ENCODE assay signal across 15 cellular contexts in genomic region chr17:63800783-63801182, GRCh38. TPM values are rescaled to one million over a fixed set of nuclear protein-coding genes. Genes with fewer than 3 reads are reported as not detected.
DNase-seq lines count a peak whose midpoint lies in the region; ATAC-seq and TF ChIP-seq lines count a peak whose summit lies in the region.
"Had no signal": no experiment of that assay in that cellular context is flagged by ENCODE, and none has a peak within 500 bp of the region (broad histone marks: within the 10 kb centered on the region; RNA-seq: fewer than 3 reads in every experiment).

No MANE protein-coding gene starts in this region.

- DNase-seq in T-helper 1 cell, result no peak
- DNase-seq in activated naive CD8-positive, alpha-beta T cell treated with anti-CD3 and anti-CD28 coated beads, Interleukin-2, amount 50 U/mL, for 24 hours, result no peak
- DNase-seq in activated naive CD8-positive, alpha-beta T cell treated with anti-CD3 and anti-CD28 coated beads for 36 hours, result no peak
- DNase-seq in central memory CD8-positive, alpha-beta T cell (ENCODE audit: low spot score in 2 of 2), result no peak
- no peak for DNase-seq in LoVo (ENCODE audit: low spot score)
- DNase-seq in Caco-2, result no peak
- DNase-seq: CD4-positive, CD25-positive, alpha-beta regulatory T cell; DMS153; DMS79 treated with DMSO at 0.1 percent for 48 hours; EL; H7 had no signal

- no peaks in the 10 kb centered on the region for H3K9me3 ChIP-seq in Caco-2
- H3K9me3 ChIP-seq: BLaER1 had no signal

- no peak for ATAC-seq in activated naive CD8-positive, alpha-beta T cell treated with anti-CD3 and anti-CD28 coated beads, Interleukin-2, amount 50 U/mL, for 24 hours
- ATAC-seq in central memory CD8-positive, alpha-beta T cell (replicated peaks; ENCODE audit: extremely low read depth, poor library complexity, severe bottlenecking), result no peak
- ATAC-seq in GM21529 (IDR thresholded peaks at IDR 0.05; ENCODE audit: unreplicated experiment), result no peak
- ATAC-seq: GM23338 had no signal

- peak overlapping the region; percentile 69 for H3K27ac Mint-ChIP-seq in T-helper 1 cell treated with Interleukin-12 subunit alpha and Interleukin-12 subunit beta and Interleukin-4 antibody, amounts not matched to agents 30 μg/mL and 1 μg/mL, for 36 hours
- peak overlapping the region; percentile 14 for H3K27ac Mint-ChIP-seq in activated naive CD8-positive, alpha-beta T cell treated with anti-CD3 and anti-CD28 coated beads, Interleukin-2, amount 50 U/mL, for 24 hours
- H3K27ac Mint-ChIP-seq in activated naive CD8-positive, alpha-beta T cell treated with anti-CD3 and anti-CD28 coated beads for 36 hours, result no peak overlapping the region
- H3K27ac Mint-ChIP-seq in central memory CD8-positive, alpha-beta T cell (ENCODE audit: low read depth), result peak overlapping the region; percentile 60
- H3K27ac Mint-ChIP-seq in Caco-2 (ENCODE audit: unreplicated experiment), result no peak overlapping the region
- H3K27ac Mint-ChIP-seq: GM23338 had no signal

- no TSS peak for BruUV-seq in Caco-2 (replicated peaks; lab: Mats Ljungman, UMichigan)

- H3K36me3 Mint-ChIP-seq in T-helper 1 cell treated with Interleukin-12 subunit alpha and Interleukin-12 subunit beta and Interleukin-4 antibody, amounts not matched to agents 30 μg/mL and 1 μg/mL, for 36 hours (ENCODE audit: low read depth), result peaks cover 52% of the 10 kb centered on the region
- H3K36me3 Mint-ChIP-seq in activated naive CD8-positive, alpha-beta T cell treated with anti-CD3 and anti-CD28 coated beads, Interleukin-2, amount 50 U/mL, for 24 hours (ENCODE audit: low read depth), result peaks cover 53% of the 10 kb centered on the region
- peaks cover 18% of the 10 kb centered on the region for H3K36me3 Mint-ChIP-seq in activated naive CD8-positive, alpha-beta T cell treated with anti-CD3 and anti-CD28 coated beads for 36 hours
- H3K36me3 Mint-ChIP-seq in central memory CD8-positive, alpha-beta T cell (ENCODE audit: insufficient read depth), result peaks cover 80% of the 10 kb centered on the region
- H3K36me3 Mint-ChIP-seq in Caco-2 (ENCODE audit: insufficient read depth, unreplicated experiment), result peaks cover 89% of the 10 kb centered on the region

- no peaks in the 10 kb centered on the region for H3K27me3 ChIP-seq in Caco-2 (replicated peaks; ENCODE audit: control insufficient read depth, insufficient read depth, low read length)
- H3K27me3 ChIP-seq: BLaER1 had no signal

- CTCF ChIA-PET in Caco-2 (lab: Charles Lee), result no interaction called here

- H3K4me3 Mint-ChIP-seq in T-helper 1 cell treated with Interleukin-12 subunit alpha and Interleukin-12 subunit beta and Interleukin-4 antibody, amounts not matched to agents 30 μg/mL and 1 μg/mL, for 36 hours, result no peak overlapping the region
- H3K4me3 Mint-ChIP-seq in activated naive CD8-positive, alpha-beta T cell treated with anti-CD3 and anti-CD28 coated beads, Interleukin-2, amount 50 U/mL, for 24 hours, result no peak overlapping the region
- H3K4me3 Mint-ChIP-seq in activated naive CD8-positive, alpha-beta T cell treated with anti-CD3 and anti-CD28 coated beads for 36 hours, result no peak overlapping the region
- H3K4me3 Mint-ChIP-seq in central memory CD8-positive, alpha-beta T cell, result no peak overlapping the region
- no peak overlapping the region for H3K4me3 Mint-ChIP-seq in Caco-2 (ENCODE audit: unreplicated experiment)
- H3K4me3 Mint-ChIP-seq: CD4-positive, CD25-positive, alpha-beta regulatory T cell; GM23338 had no signal

- H3K4me3 ChIP-seq in Caco-2 (ENCODE audit: low read depth, low read length), result no peak overlapping the region
- H3K4me3 ChIP-seq: BLaER1, GM23338 had no signal

- intact Hi-C loops in Caco-2 (cut with micrococcal nuclease; ENCODE audit: unreplicated experiment), result no loop called here

- no peaks in the 10 kb centered on the region for H3K4me1 Mint-ChIP-seq in T-helper 1 cell treated with Interleukin-12 subunit alpha and Interleukin-12 subunit beta and Interleukin-4 antibody, amounts not matched to agents 30 μg/mL and 1 μg/mL, for 36 hours (ENCODE audit: low read depth)
- no peaks in the 10 kb centered on the region for H3K4me1 Mint-ChIP-seq in activated naive CD8-positive, alpha-beta T cell treated with anti-CD3 and anti-CD28 coated beads, Interleukin-2, amount 50 U/mL, for 24 hours
- peaks cover 2% of the 10 kb centered on the region for H3K4me1 Mint-ChIP-seq in activated naive CD8-positive, alpha-beta T cell treated with anti-CD3 and anti-CD28 coated beads for 36 hours
- peaks cover 6% of the 10 kb centered on the region for H3K4me1 Mint-ChIP-seq in central memory CD8-positive, alpha-beta T cell
- no peaks in the 10 kb centered on the region for H3K4me1 Mint-ChIP-seq in Caco-2 (ENCODE audit: low read depth, unreplicated experiment)
- H3K4me1 Mint-ChIP-seq: GM23338 had no signal

- no peak for TF ChIP-seq CTCF in Caco-2 (IDR thresholded peaks at IDR 0.05; ENCODE audit: insufficient read depth in 1 of 2, low read depth in 1 of 2, low read length in 1 of 2, severe bottlenecking in 1 of 2, unreplicated experiment in 1 of 2)

- no peaks in the 10 kb centered on the region for H3K27me3 Mint-ChIP-seq in T-helper 1 cell treated with Interleukin-12 subunit alpha and Interleukin-12 subunit beta and Interleukin-4 antibody, amounts not matched to agents 30 μg/mL and 1 μg/mL, for 36 hours (ENCODE audit: low read depth)
- no peaks in the 10 kb centered on the region for H3K27me3 Mint-ChIP-seq in activated naive CD8-positive, alpha-beta T cell treated with anti-CD3 and anti-CD28 coated beads, Interleukin-2, amount 50 U/mL, for 24 hours
- no peaks in the 10 kb centered on the region for H3K27me3 Mint-ChIP-seq in activated naive CD8-positive, alpha-beta T cell treated with anti-CD3 and anti-CD28 coated beads for 36 hours
- H3K27me3 Mint-ChIP-seq in central memory CD8-positive, alpha-beta T cell, result no peaks in the 10 kb centered on the region
- no peaks in the 10 kb centered on the region for H3K27me3 Mint-ChIP-seq in Caco-2 (ENCODE audit: insufficient read depth, unreplicated experiment)
- H3K27me3 Mint-ChIP-seq: CD4-positive, CD25-positive, alpha-beta regulatory T cell had no signal

- no peaks in the 10 kb centered on the region for H3K4me1 ChIP-seq in Caco-2
- H3K4me1 ChIP-seq: BLaER1 had no signal

- H3K9me3 Mint-ChIP-seq in T-helper 1 cell treated with Interleukin-12 subunit alpha and Interleukin-12 subunit beta and Interleukin-4 antibody, amounts not matched to agents 30 μg/mL and 1 μg/mL, for 36 hours, result no peaks in the 10 kb centered on the region
- H3K9me3 Mint-ChIP-seq in activated naive CD8-positive, alpha-beta T cell treated with anti-CD3 and anti-CD28 coated beads, Interleukin-2, amount 50 U/mL, for 24 hours, result no peaks in the 10 kb centered on the region
- no peaks in the 10 kb centered on the region for H3K9me3 Mint-ChIP-seq in activated naive CD8-positive, alpha-beta T cell treated with anti-CD3 and anti-CD28 coated beads for 36 hours
- no peaks in the 10 kb centered on the region for H3K9me3 Mint-ChIP-seq in central memory CD8-positive, alpha-beta T cell
- H3K9me3 Mint-ChIP-seq in Caco-2 (ENCODE audit: unreplicated experiment), result no peaks in the 10 kb centered on the region
- H3K9me3 Mint-ChIP-seq: CD4-positive, CD25-positive, alpha-beta regulatory T cell; GM23338 had no signal

- POLR2A ChIA-PET in Caco-2 (lab: Charles Lee), result no interaction called here

- peaks cover 3% of the 10 kb centered on the region; the same call in 1 of the 2 replicates for H3K36me3 ChIP-seq in Caco-2 (ENCODE audit: control insufficient read depth, insufficient read depth, low read length)

RNA-seq across cellular contexts. Expression of gene PSMC5, which starts 26.4 kb away (rescaled TPM):
- total RNA-seq in activated naive CD8-positive, alpha-beta T cell treated with anti-CD3 and anti-CD28 coated beads for 36 hours, result 100 to 1,000 TPM; 178 to 187 TPM
- total RNA-seq in Caco-2 (2022), result 197 TPM in 2 replicates

RNA-seq across cellular contexts. Expression of gene FTSJ3, which starts 26.7 kb away (rescaled TPM):
- total RNA-seq in activated naive CD8-positive, alpha-beta T cell treated with anti-CD3 and anti-CD28 coated beads for 36 hours, result 10 to 100 TPM; 91.2 to 91.5 TPM
- 75.9 and 76.3 TPM in 2 replicates for total RNA-seq in Caco-2 (2022)

RNA-seq across cellular contexts. Expression of gene DDX42, which starts 26.8 kb away (rescaled TPM):
- total RNA-seq in activated naive CD8-positive, alpha-beta T cell treated with anti-CD3 and anti-CD28 coated beads for 36 hours, result 100 to 1,000 TPM; 105 to 107 TPM
- 179 and 183 TPM in 2 replicates for total RNA-seq in Caco-2 (2022)

RNA-seq across cellular contexts. Expression of gene CCDC47, which starts 27.4 kb away (rescaled TPM):
- 10 to 100 TPM; 91.6 to 93.5 TPM for total RNA-seq in activated naive CD8-positive, alpha-beta T cell treated with anti-CD3 and anti-CD28 coated beads for 36 hours
- 125 and 129 TPM in 2 replicates for total RNA-seq in Caco-2 (2022)

RNA-seq across cellular contexts. Expression of gene SMARCD2, which starts 41.7 kb away (rescaled TPM):
- 10 to 100 TPM; 91.6 to 93.5 TPM for total RNA-seq in activated naive CD8-positive, alpha-beta T cell treated with anti-CD3 and anti-CD28 coated beads for 36 hours
- total RNA-seq in Caco-2 (2022), result 134 TPM in 2 replicates

Comparison
In these comparisons a context has a peak if more than half of its experiments do, and no peak if none do; other contexts are left out.
1. H3K27ac Mint-ChIP-seq: peak in T-helper 1 cell treated with Interleukin-12 subunit alpha and Interleukin-12 subunit beta and Interleukin-4 antibody, amounts not matched to agents 30 μg/mL and 1 μg/mL, for 36 hours (single experiment), activated naive CD8-positive, alpha-beta T cell treated with anti-CD3 and anti-CD28 coated beads, Interleukin-2, amount 50 U/mL, for 24 hours (single experiment) and central memory CD8-positive, alpha-beta T cell (single experiment); none in activated naive CD8-positive, alpha-beta T cell treated with anti-CD3 and anti-CD28 coated beads for 36 hours (single experiment) and Caco-2 (single experiment).